22 cellular contexts compared by ENCODE assay signal in genomic region chr12:13942826-13943225, GRCh38. TPM values are rescaled to one million over a fixed set of nuclear protein-coding genes. Genes with fewer than 3 reads are reported as not detected.
"Had no signal": no experiment of that assay in that cellular context is flagged by ENCODE, and none has a peak within 500 bp of the region (broad histone marks: within the 10 kb centered on the region; RNA-seq: fewer than 3 reads in every experiment).

No MANE protein-coding gene starts in this region.

- H3K27ac Mint-ChIP-seq: activated CD8-positive, alpha-beta T cell treated with anti-CD3 and anti-CD28 coated beads for 36 hours; activated naive CD4-positive, alpha-beta T cell treated with anti-CD3 and anti-CD28 coated beads, Interleukin-2, amount 10 ng/mL, durations not matched to agents 7 days and 5 days; activated naive CD8-positive, alpha-beta T cell treated with anti-CD3 and anti-CD28 coated beads for 36 hours; activated T-cell treated with anti-CD3 and anti-CD28 coated beads, Interleukin-2, amount 50 U/mL, for 72 hours; activated T-helper 2 cell treated with anti-CD3 and anti-CD28 coated beads, Interferon-gamma antibody, Interleukin-2, Interleukin-4, amounts not matched to agents 10 μg/mL and 5 μg/mL and 100 μg/mL, durations not matched to agents 14 hours and 24 hours and 36 hours had no signal

- DNase-seq: activated CD4-positive, alpha-beta T cell treated with anti-CD3 and anti-CD28 coated beads for 4 hours; activated CD8-positive, alpha-beta memory T cell treated with anti-CD3 and anti-CD28 coated beads, Interleukin-2, amount 50 U/mL, for 4 hours; activated CD8-positive, alpha-beta T cell treated with anti-CD3 and anti-CD28 coated beads for 36 hours; activated gamma-delta T cell treated with Interleukin-2 at 50 U/mL for 16 hours; activated naive CD4-positive, alpha-beta T cell treated with anti-CD3 and anti-CD28 coated beads, Interleukin-2, amount 10 ng/mL, durations not matched to agents 7 days and 5 days; activated naive CD8-positive, alpha-beta T cell treated with anti-CD3 and anti-CD28 coated beads for 36 hours; activated T-cell treated with anti-CD3 and anti-CD28 coated beads, Interleukin-2, amount 50 U/mL, for 72 hours; NCI-H1048; NCI-H187; NCI-H2081; NCI-H510A; NCI-H526 treated with DMSO at 0.1 percent for 48 hours; NCI-H82; Right ventricle myocardium superior; SK-N-SH; T-helper 1 cell; WERI-Rb-1 had no signal

- ATAC-seq: activated CD4-positive, CD25-positive, alpha-beta regulatory T cell treated with anti-CD3 and anti-CD28 coated beads, Interleukin-2, amount 50 U/mL, for 24 hours; activated CD8-positive, alpha-beta T cell treated with anti-CD3 and anti-CD28 coated beads for 36 hours; activated T-cell treated with anti-CD3 and anti-CD28 coated beads, Interleukin-2, amount 50 U/mL, for 72 hours had no signal

- H3K36me3 Mint-ChIP-seq: activated naive CD4-positive, alpha-beta T cell treated with anti-CD3 and anti-CD28 coated beads, Interleukin-2, amount 10 ng/mL, durations not matched to agents 7 days and 5 days; activated naive CD8-positive, alpha-beta T cell treated with anti-CD3 and anti-CD28 coated beads for 36 hours had no signal

- H3K36me3 ChIP-seq: SJCRH30, WERI-Rb-1 had no signal

- H3K27ac ChIP-seq: RWPE1, WERI-Rb-1 had no signal

- H3K4me1 Mint-ChIP-seq: activated naive CD4-positive, alpha-beta T cell treated with anti-CD3 and anti-CD28 coated beads, Interleukin-2, amount 10 ng/mL, durations not matched to agents 7 days and 5 days had no signal

- H3K9me3 ChIP-seq: SK-N-SH had no signal

- H3K4me2 ChIP-seq: SK-N-SH had no signal

- H3K27me3 ChIP-seq: SJCRH30 had no signal

- H3K4me3 Mint-ChIP-seq: activated CD8-positive, alpha-beta T cell treated with anti-CD3 and anti-CD28 coated beads for 36 hours; activated naive CD4-positive, alpha-beta T cell treated with anti-CD3 and anti-CD28 coated beads, Interleukin-2, amount 10 ng/mL, durations not matched to agents 7 days and 5 days; activated naive CD8-positive, alpha-beta T cell treated with anti-CD3 and anti-CD28 coated beads for 36 hours; activated T-cell treated with anti-CD3 and anti-CD28 coated beads, Interleukin-2, amount 50 U/mL, for 72 hours had no signal

- H3K4me3 ChIP-seq: SJCRH30 had no signal

- H3K9me3 Mint-ChIP-seq: activated T-helper 2 cell treated with anti-CD3 and anti-CD28 coated beads, Interferon-gamma antibody, Interleukin-2, Interleukin-4, amounts not matched to agents 10 μg/mL and 5 μg/mL and 100 μg/mL, durations not matched to agents 14 hours and 24 hours and 36 hours had no signal

RNA-seq across cellular contexts. Expression of gene GRIN2B, which starts 38.6 kb away (rescaled TPM):
- total RNA-seq: activated CD8-positive, alpha-beta T cell treated with anti-CD3 and anti-CD28 coated beads for 36 hours; activated naive CD8-positive, alpha-beta T cell treated with anti-CD3 and anti-CD28 coated beads for 36 hours; activated T-cell treated with anti-CD3 and anti-CD28 coated beads, Interleukin-2, amount 50 U/mL, for 72 hours; activated T-helper 2 cell treated with anti-CD3 and anti-CD28 coated beads, Interferon-gamma antibody, Interleukin-2, Interleukin-4, amounts not matched to agents 10 μg/mL and 5 μg/mL and 100 μg/mL, durations not matched to agents 14 hours and 24 hours and 36 hours; T-helper 2 cell treated with Interferon-gamma antibody and Interleukin-4, amounts not matched to agents 100 ng/mL and 5 ng/mL, for 36 hours had no signal
- polyA plus RNA-seq: SK-N-SH had no signal
